In genomic region chr5:59629561-59629960, GRCh38 we compare ENCODE assay signal across 6 cellular contexts.
"Had no signal": no experiment of that assay in that cellular context is flagged by ENCODE, and none has a peak within 500 bp of the region (broad histone marks: within the 10 kb centered on the region; RNA-seq: fewer than 3 reads in every experiment).

No MANE protein-coding gene starts in this region.

- H3K27me3 Mint-ChIP-seq: IgD-negative memory B cell had no signal

- H3K27ac Mint-ChIP-seq: IgD-negative memory B cell had no signal

- DNase-seq: IMR-90, KBM-7 had no signal

- H3K27ac ChIP-seq: HL-60 had no signal

- H3K4me3 Mint-ChIP-seq: IgD-negative memory B cell had no signal

- H3K4me3 ChIP-seq: K562 had no signal

- ATAC-seq: HepG2, K562 had no signal
